Comparison of ENCODE assay signal across 10 cellular contexts in the genomic region with DNA sequence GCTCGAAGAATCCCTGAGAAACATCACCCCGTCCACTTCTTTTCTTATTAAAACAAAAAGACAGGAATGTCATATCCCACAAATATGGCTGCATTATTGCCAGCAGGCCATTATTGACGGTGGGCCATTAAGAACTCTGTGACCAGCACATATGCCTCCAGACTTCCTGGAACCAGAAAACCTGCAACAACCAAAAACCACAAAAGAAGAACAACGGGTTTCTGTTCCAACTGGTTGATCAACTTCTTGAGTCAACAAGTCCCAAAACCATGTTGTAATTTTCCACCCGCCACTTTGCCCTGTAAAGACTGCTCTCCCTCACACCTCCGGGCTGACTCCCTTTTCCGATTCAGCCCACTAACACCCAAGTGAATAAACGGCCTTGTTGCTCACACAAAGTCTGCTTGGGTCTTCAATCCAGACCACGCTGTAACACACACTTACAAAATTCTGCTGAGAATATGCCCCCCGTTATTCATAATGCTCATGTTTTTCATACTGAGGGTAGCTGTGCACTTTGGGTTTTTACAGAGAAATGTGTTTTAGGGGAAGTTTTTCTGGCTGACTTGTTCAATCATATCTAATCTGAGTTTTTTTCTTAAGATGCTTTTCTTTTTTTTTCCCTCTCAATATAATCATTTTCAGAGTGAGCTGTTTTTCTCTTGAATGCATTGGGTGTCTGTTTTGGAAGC. TPM values are rescaled to one million over a fixed set of nuclear protein-coding genes. Genes with fewer than 3 reads are reported as not detected.
DNase-seq lines count a peak whose midpoint lies in the region; ATAC-seq and TF ChIP-seq lines count a peak whose summit lies in the region.
"Had no signal": no experiment of that assay in that cellular context is flagged by ENCODE, and none has a peak within 500 bp of the region (broad histone marks: within the 10 kb centered on the region; RNA-seq: fewer than 3 reads in every experiment).

No MANE protein-coding gene starts in this region.

- 92 to 96% (median 92%) methylated on average over 10 of the region's 10 CpGs for WGBS in adrenal gland, 4 donors

- H4K20me1 ChIP-seq in BLaER1 treated with 17β-estradiol and CSF1 and Interleukin-3, amounts not matched to agents 10 nM and 100 nM, result peaks cover 0 to 22% (median 0%) of the 10 kb centered on the region in 11 experiments; a peak in 3 of 22 replicates

- peak overlapping the region; percentile 9 to 58 (median 45) for H3K4me3 Mint-ChIP-seq in immature natural killer cell

- H3K4me1 Mint-ChIP-seq in immature natural killer cell, result peaks cover 53 to 66% of the 10 kb centered on the region in 2 donors

- in situ Hi-C loops in Panc1 (cut with HindIII; ENCODE audit: low pct_unique_long_range_greater_than_20kb, low sequenced_read_pairs), result no loop called here

- peaks cover 7 to 22% (median 12%) of the 10 kb centered on the region in 3 donors for H3K36me3 Mint-ChIP-seq in immature natural killer cell

- H3K36me3 ChIP-seq in BLaER1 treated with 17β-estradiol and CSF1 and Interleukin-3, amounts not matched to agents 10 nM and 100 nM, result peaks cover 100% of the 10 kb centered on the region in 11 experiments
- peaks cover 11% of the 10 kb centered on the region; the same call in 1 of the 2 replicates for H3K36me3 ChIP-seq in Panc1 (ENCODE audit: control insufficient read depth, insufficient read depth, low read length)
- H3K36me3 ChIP-seq in adrenal gland (replicated peaks in 1 of 2), result peaks cover 0 to 19% of the 10 kb centered on the region in 2 donors

- H3K9me3 Mint-ChIP-seq in immature natural killer cell, result peaks cover 0 to 4% (median 0%) of the 10 kb centered on the region in 6 donors

- peak; percentile 66 for ATAC-seq in GM19395 (IDR thresholded peaks at IDR 0.05; ENCODE audit: unreplicated experiment)
- ATAC-seq in Panc1, result no peak
- ATAC-seq in HG02588 (IDR thresholded peaks at IDR 0.05; ENCODE audit: unreplicated experiment), result no peak
- ATAC-seq in HG03159 (IDR thresholded peaks at IDR 0.05; ENCODE audit: unreplicated experiment), result no peak

- H3K27me3 ChIP-seq in BLaER1 treated with 17β-estradiol and CSF1 and Interleukin-3, amounts not matched to agents 10 nM and 100 nM, result no peaks in the 10 kb centered on the region
- H3K27me3 ChIP-seq in Panc1 (ENCODE audit: control insufficient read depth, insufficient read depth, low read length), result no peaks in the 10 kb centered on the region
- H3K27me3 ChIP-seq in adrenal gland, result no peaks in the 10 kb centered on the region
- H3K27me3 ChIP-seq: upper lobe of left lung had no signal

- peak overlapping the region in 7 of 11 experiments; percentile 5 to 46 (median 20); a peak in 9 of 22 replicates for H3K4me2 ChIP-seq in BLaER1 treated with 17β-estradiol and CSF1 and Interleukin-3, amounts not matched to agents 10 nM and 100 nM

- CTCF ChIA-PET in Panc1 (lab: Charles Lee), result interaction anchor here (0.6 kb wide), 1 partner anchor 21 kb away, joined by 3 read pairs; no protein-coding TSS in a partner anchor

- H3K4me3 ChIP-seq in BLaER1 treated with 17β-estradiol and CSF1 and Interleukin-3, amounts not matched to agents 10 nM and 100 nM, result peak overlapping the region in 3 of 10 experiments; percentile 18 to 28 (median 25); a peak in 4 of 20 replicates
- H3K4me3 ChIP-seq in Panc1 (ENCODE audit: low read depth in 2 of 2, low read length in 2 of 2) (no peak overlapping the region), adrenal gland (no peak overlapping the region)
- H3K4me3 ChIP-seq: upper lobe of left lung had no signal

- H3K27ac Mint-ChIP-seq in immature natural killer cell, result peak overlapping the region; percentile 20 to 85 (median 76)

- DNase-seq in Panc1 (ENCODE audit: low read depth, low spot score) (no peak), immature natural killer cell (peak in 1 of 3 donors; percentile 16), adrenal gland (no peak), NCI-H524 (lab: John Stamatoyannopoulos, UW) (no peak)
- DNase-seq: islet precursor cell, upper lobe of left lung had no signal

- intact Hi-C loops in Panc1 (cut with micrococcal nuclease; ENCODE audit: unreplicated experiment) (no loop called here), adrenal gland (cut with DNase I) (no loop called here)

- peaks cover 9 to 19% (median 12%) of the 10 kb centered on the region in 10 experiments; a peak in 17 of 20 replicates for H3K4me1 ChIP-seq in BLaER1 treated with 17β-estradiol and CSF1 and Interleukin-3, amounts not matched to agents 10 nM and 100 nM
- H3K4me1 ChIP-seq in Panc1 (ENCODE audit: control insufficient read depth, insufficient read depth, low read length), result no peaks in the 10 kb centered on the region
- H3K4me1 ChIP-seq in adrenal gland (replicated peaks in 1 of 2), result peaks cover 0 to 9% of the 10 kb centered on the region in 2 donors
- H3K4me1 ChIP-seq: upper lobe of left lung had no signal

- POLR2A ChIA-PET in Panc1 (lab: Charles Lee), result no interaction called here

- peak overlapping the region in 5 of 11 experiments; percentile 22 to 59 (median 55); a peak in 10 of 22 replicates for H3K27ac ChIP-seq in BLaER1 treated with 17β-estradiol and CSF1 and Interleukin-3, amounts not matched to agents 10 nM and 100 nM
- no peak overlapping the region for H3K27ac ChIP-seq in Panc1 (ENCODE audit: low read length)
- no peak overlapping the region for H3K27ac ChIP-seq in adrenal gland

- BruUV-seq in Panc1 (replicated peaks; lab: Mats Ljungman, UMichigan), result TSS peak; percentile 16

- H3K27me3 Mint-ChIP-seq in immature natural killer cell (ENCODE audit: low read depth in 3 of 3), result peaks cover 0 to 2% (median 1%) of the 10 kb centered on the region in 3 donors

- peaks cover 98 to 100% (median 100%) of the 10 kb centered on the region in 11 experiments for H3K9me3 ChIP-seq in BLaER1 treated with 17β-estradiol and CSF1 and Interleukin-3, amounts not matched to agents 10 nM and 100 nM (replicated peaks in 1 of 11)
- peaks cover 12% of the 10 kb centered on the region; the same call in 1 of the 2 replicates for H3K9me3 ChIP-seq in Panc1 (ENCODE audit: control insufficient read depth, insufficient read depth, low read depth, low read length)
- no peaks in the 10 kb centered on the region for H3K9me3 ChIP-seq in adrenal gland (replicated peaks in 1 of 3)

- TF ChIP-seq POLR2A in adrenal gland (IDR thresholded peaks at IDR 0.05), result no peak

- TF ChIP-seq CTCF in Panc1 (IDR thresholded peaks at IDR 0.05), result no peak
- TF ChIP-seq CTCF in adrenal gland (IDR thresholded peaks at IDR 0.05), result no peak

- no peak overlapping the region for H3K9ac ChIP-seq in BLaER1 treated with 17β-estradiol and CSF1 and Interleukin-3, amounts not matched to agents 10 nM and 100 nM

RNA-seq across cellular contexts. Expression of gene ZNF107, which starts 20.7 kb away (rescaled TPM):
- total RNA-seq in Panc1 (2021; ENCODE audit: unreplicated experiment), result 11.1 TPM
- 3.5 TPM for polyA plus RNA-seq in Panc1 (2012; ENCODE audit: insufficient read length)
- 1 to 10 TPM; 2.8 to 5.6 (median 3.5) TPM for polyA plus RNA-seq in immature natural killer cell
- total RNA-seq in adrenal gland, result 10 to 100 TPM in 4 of 8 donors, 1 to 10 TPM in 4; 2.8 to 15.7 (median 10.0) TPM
- polyA plus RNA-seq in adrenal gland, result 10 to 100 TPM in 1 of 3 donors, 1 to 10 TPM in 2; 2.3 to 13.5 (median 3.5) TPM
